Comparison of ENCODE assay signal across 11 cellular contexts in the genomic region with DNA sequence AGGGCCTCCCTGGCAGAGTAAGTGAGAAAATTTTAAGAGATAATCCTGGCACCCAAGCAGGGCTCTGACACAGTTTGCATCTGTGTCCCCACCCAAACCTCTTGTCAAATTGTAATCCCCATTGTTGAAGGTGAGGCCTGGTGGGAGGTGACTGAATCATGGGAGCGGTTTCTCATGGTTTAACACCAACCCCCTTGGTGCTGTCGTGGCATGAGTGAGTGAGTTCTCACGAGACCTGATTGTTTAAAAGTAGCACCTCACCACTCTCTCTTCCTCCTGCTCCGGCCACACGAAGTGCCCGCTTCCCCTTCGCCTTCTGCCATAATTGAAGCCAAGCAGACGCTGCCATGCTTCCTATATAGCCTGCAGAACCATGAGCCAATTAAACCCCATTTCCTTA.
DNase-seq lines count a peak whose midpoint lies in the region; ATAC-seq and TF ChIP-seq lines count a peak whose summit lies in the region.
"Had no signal": no experiment of that assay in that cellular context is flagged by ENCODE, and none has a peak within 500 bp of the region (broad histone marks: within the 10 kb centered on the region; RNA-seq: fewer than 3 reads in every experiment).

No MANE protein-coding gene starts in this region.

- H3K9me2 ChIP-seq in Karpas-422 (replicated peaks; ENCODE audit: insufficient read depth, low read length) = no peaks in the 10 kb centered on the region
- H3K9me2 ChIP-seq in MM.1S (replicated peaks; ENCODE audit: insufficient read depth, low read length) = no peaks in the 10 kb centered on the region

- WGBS in spleen, 5 donors = 58 to 81% (median 67%) methylated on average over 8 of the region's 8 CpGs

- H2AFZ ChIP-seq in Karpas-422 (ENCODE audit: low read length) = no peak overlapping the region
- no peak overlapping the region for H2AFZ ChIP-seq in MM.1S (ENCODE audit: low read length)

- H3K36me3 ChIP-seq in Karpas-422 (ENCODE audit: insufficient read depth, low read length) = no peaks in the 10 kb centered on the region
- no peaks in the 10 kb centered on the region for H3K36me3 ChIP-seq in spleen
- H3K36me3 ChIP-seq in MM.1S (replicated peaks; ENCODE audit: insufficient read depth, low read length) = no peaks in the 10 kb centered on the region

- peak overlapping the region; percentile 7; the same call in 1 of the 2 replicates for H3K27ac ChIP-seq in Karpas-422 (ENCODE audit: low read length)
- H3K27ac ChIP-seq in spleen = peak overlapping the region in 2 of 8 donors; percentile 2
- H3K27ac ChIP-seq in MM.1S (ENCODE audit: low read length) = no peak overlapping the region

- H3K27me3 ChIP-seq in Karpas-422 (ENCODE audit: low read length) = no peaks in the 10 kb centered on the region
- no peaks in the 10 kb centered on the region for H3K27me3 ChIP-seq in spleen (replicated peaks in 1 of 7)
- H3K27me3 ChIP-seq in MM.1S (replicated peaks; ENCODE audit: insufficient read depth, low read length) = no peaks in the 10 kb centered on the region

- H3K4me3 ChIP-seq in Karpas-422 (ENCODE audit: low read length) (no peak overlapping the region), spleen (no peak overlapping the region), MM.1S (ENCODE audit: low read length) (no peak overlapping the region)
- H3K4me3 ChIP-seq: K562 had no signal

- intact Hi-C loops in spleen (cut with DNase I; ENCODE audit: low total_unique reads) = no loop called here

- H3K9me3 ChIP-seq in Karpas-422 (ENCODE audit: low read length) (no peaks in the 10 kb centered on the region), spleen (peaks cover 0 to 11% (median 9%) of the 10 kb centered on the region in 8 donors), MM.1S (replicated peaks; ENCODE audit: insufficient read depth, low read length) (no peaks in the 10 kb centered on the region)

- TF ChIP-seq CTCF in spleen (IDR thresholded peaks at IDR 0.05 in 8 of 11, conservative IDR thresholded peaks at IDR 0.05 in 3 of 11) (no peak), GM20000 (IDR thresholded peaks at IDR 0.05; ENCODE audit: extremely low read depth, missing control alignments) (no peak), MM.1S (IDR thresholded peaks at IDR 0.05; ENCODE audit: low read length) (no peak)

- H3F3A ChIP-seq in MM.1S (ENCODE audit: insufficient read depth, low read length) = no peaks in the 10 kb centered on the region

- H3K4me1 ChIP-seq in Karpas-422 (ENCODE audit: low read length) = peaks cover 20% of the 10 kb centered on the region
- H3K4me1 ChIP-seq in spleen = peaks cover 0 to 52% (median 34%) of the 10 kb centered on the region in 6 donors
- H3K4me1 ChIP-seq in MM.1S (ENCODE audit: low read length) = no peaks in the 10 kb centered on the region

- H3K79me2 ChIP-seq in Karpas-422 (ENCODE audit: low read length) = peaks cover 93% of the 10 kb centered on the region
- peaks cover 80% of the 10 kb centered on the region for H3K79me2 ChIP-seq in MM.1S (ENCODE audit: low read length)

- H3K9ac ChIP-seq in Karpas-422 (ENCODE audit: low read length) (no peak overlapping the region), MM.1S (ENCODE audit: low read length) (no peak overlapping the region)

- DNase-seq in Karpas-422 (no peak), spleen (peak; percentile 81), GM20000 (ENCODE audit: low spot score) (no peak), MM.1S (no peak)
- DNase-seq: anterior cingulate cortex; DMS153; stimulated activated CD4-positive, alpha-beta T cell treated with anti-CD3 and anti-CD28 coated beads, Interleukin-12 subunit alpha, Interleukin-12 subunit beta, amount 100 ng/mL, for 4 hours had no signal

- TF ChIP-seq POLR2A in spleen (IDR thresholded peaks at IDR 0.05) = no peak

- ATAC-seq in GM19372 (IDR thresholded peaks at IDR 0.05; ENCODE audit: low read depth, unreplicated experiment) (peak; percentile 89), HG02763 (IDR thresholded peaks at IDR 0.05; ENCODE audit: unreplicated experiment) (peak; percentile 54), GM18519 (IDR thresholded peaks at IDR 0.05; ENCODE audit: low FRiP score, unreplicated experiment) (no peak)
- ATAC-seq: K562 had no signal

- H3K4me2 ChIP-seq in Karpas-422 (ENCODE audit: low read depth, low read length, poor library complexity, severe bottlenecking) (no peak overlapping the region), MM.1S (ENCODE audit: low read depth, low read length) (no peak overlapping the region)

- H4K20me1 ChIP-seq in Karpas-422 (ENCODE audit: insufficient read depth, low read depth, low read length) (no peaks in the 10 kb centered on the region), MM.1S (ENCODE audit: insufficient read depth, low read length) (0 out of 2 replicates have a peak, but pooled peaks cover 2% of the 10 kb centered on the region)
